Comparison of ENCODE assay signal across 8 cellular contexts in the genomic region with DNA sequence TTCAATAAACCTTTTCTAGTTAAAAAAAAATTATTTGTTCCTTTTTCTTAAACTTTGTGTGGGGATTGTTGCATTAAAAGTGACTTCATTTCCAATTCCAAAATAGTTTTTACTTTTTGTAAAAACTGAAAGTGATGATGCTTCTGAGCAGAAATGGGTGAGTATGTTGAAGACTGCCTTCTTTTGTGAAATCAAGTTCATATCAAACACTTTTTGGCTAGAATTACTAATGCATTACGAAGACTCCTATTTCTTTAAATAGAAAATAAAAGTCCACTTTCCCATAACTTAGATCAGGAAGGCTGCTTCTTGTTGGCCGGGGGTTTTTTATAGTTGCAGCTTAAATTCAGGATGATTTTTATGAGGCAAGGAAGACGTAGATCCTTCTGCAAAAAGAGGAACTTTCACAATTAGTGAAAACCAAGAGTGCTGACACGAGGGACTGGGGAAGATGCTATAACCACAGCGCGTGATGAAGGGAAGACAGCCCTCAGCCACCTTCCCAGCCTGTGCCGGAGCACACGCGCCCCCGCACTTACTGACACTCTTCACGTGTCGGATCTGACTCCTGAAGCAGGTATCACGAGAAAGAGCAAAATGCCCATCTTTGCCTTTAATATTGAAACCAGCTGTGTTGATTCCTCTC.
DNase-seq lines count a peak whose midpoint lies in the region; ATAC-seq, FAIRE-seq and TF ChIP-seq lines count a peak whose summit lies in the region.

No MANE protein-coding gene starts in this region.

- no peaks in the 10 kb centered on the region for H4K20me1 ChIP-seq in K562 (replicated peaks; ENCODE audit: control insufficient read depth, insufficient read depth, low read length)

- H3K27ac ChIP-seq in K562 (ENCODE audit: extremely low read depth, low read depth, low read length) (no peak overlapping the region), kidney (ENCODE audit: low read depth in 2 of 2, low read length in 2 of 2) (no peak overlapping the region)

- no peak for TF ChIP-seq POLR2A in K562 (conservative IDR thresholded peaks at IDR 0.05)

- H3K9ac ChIP-seq in K562 (ENCODE audit: insufficient read depth in 1 of 2, low read depth in 2 of 2, low read length in 2 of 2) (no peak overlapping the region), kidney (ENCODE audit: low read length in 2 of 2) (no peak overlapping the region)

- FAIRE-seq in K562 (lab: Jason Lieb, UNC) = no peak
- no peak for FAIRE-seq in kidney (lab: Jason Lieb, UNC)

- H3K4me3 Mint-ChIP-seq in osteocyte (ENCODE audit: unreplicated experiment) = no peak overlapping the region

- peaks cover 3 to 39% of the 10 kb centered on the region in 2 experiments; a peak in 3 of 5 replicates for H3K27me3 ChIP-seq in K562 (ENCODE audit: control insufficient read depth in 2 of 2, insufficient read depth in 2 of 2, low read length in 2 of 2)

- no peak overlapping the region for H3K27ac Mint-ChIP-seq in osteocyte (ENCODE audit: unreplicated experiment)

- H3K9me3 Mint-ChIP-seq in osteocyte (ENCODE audit: unreplicated experiment) = no peaks in the 10 kb centered on the region

- no peak for TF ChIP-seq CTCF in K562 (IDR thresholded peaks at IDR 0.05 in 2 of 3, conservative IDR thresholded peaks at IDR 0.05 in 1 of 3; ENCODE audit: insufficient read depth in 2 of 3, low read depth in 1 of 3, low read length in 3 of 3)
- TF ChIP-seq CTCF in kidney (IDR thresholded peaks at IDR 0.05; ENCODE audit: borderline replicate concordance, extremely low read depth, insufficient read depth) = no peak
- TF ChIP-seq CTCF in osteocyte (IDR thresholded peaks at IDR 0.05) = no peak

- H3K4me1 Mint-ChIP-seq in osteocyte (ENCODE audit: unreplicated experiment) = no peaks in the 10 kb centered on the region

- no peak overlapping the region for H3K4me2 ChIP-seq in K562 (ENCODE audit: insufficient read depth, low read length)

- TF ChIP-seq RAD21 in K562 (CRISPR knock-in tag; conservative IDR thresholded peaks at IDR 0.05 in 1 of 2, IDR thresholded peaks at IDR 0.05 in 1 of 2) = no peak

- BruUV-seq in K562 (replicated peaks; lab: Mats Ljungman, UMichigan) = no TSS peak

- H3K4me1 ChIP-seq in K562 (replicated peaks in 1 of 2; ENCODE audit: control insufficient read depth in 2 of 2, insufficient read depth in 2 of 2, low read length in 2 of 2) (no peaks in the 10 kb centered on the region), kidney (ENCODE audit: control insufficient read depth in 1 of 2, insufficient read depth in 1 of 2, low read depth in 1 of 2, low read length in 2 of 2) (no peaks in the 10 kb centered on the region)

- no peaks in the 10 kb centered on the region for H3K9me3 ChIP-seq in K562 (replicated peaks; ENCODE audit: control insufficient read depth, insufficient read depth, low read depth, low read length)
- H3K9me3 ChIP-seq in kidney (ENCODE audit: control insufficient read depth in 1 of 2, low read length in 2 of 2) = no peaks in the 10 kb centered on the region

- ATAC-seq in GM19452 (IDR thresholded peaks at IDR 0.05; ENCODE audit: unreplicated experiment) = peak; percentile 53
- no peak for ATAC-seq in K562

- no peaks in the 10 kb centered on the region for H3K36me3 Mint-ChIP-seq in osteocyte (ENCODE audit: unreplicated experiment)

- intact Hi-C loops in K562 (cut with micrococcal nuclease) (no loop called here), kidney (cut with DNase I) (no loop called here)

- no peak overlapping the region for H2AFZ ChIP-seq in K562 (ENCODE audit: low read depth, low read length)

- DNase-seq in MV-4-11 (lab: John Stamatoyannopoulos, UW) (peak; percentile 94), K562 (ENCODE audit: extremely low read depth in 1 of 4, low spot score in 3 of 4) (no peak), kidney (no peak), H4 (ENCODE audit: low spot score) (no peak), GM19240 (ENCODE audit: insufficient read length, low spot score) (no peak), osteocyte (ENCODE audit: extremely low spot score, unreplicated experiment) (no peak)
- DNase-seq in stimulated activated CD4-positive, alpha-beta T cell treated with anti-CD3 and anti-CD28 coated beads, Interleukin-4, amount 100 ng/mL, for 24 hours = peak; percentile 50

- H3K36me3 ChIP-seq in K562 (ENCODE audit: control insufficient read depth, insufficient read depth, low read length) (no peaks in the 10 kb centered on the region), kidney (ENCODE audit: control insufficient read depth in 1 of 2, insufficient read depth in 2 of 2, low read length in 2 of 2) (no peaks in the 10 kb centered on the region)

- in situ Hi-C loops in K562 (cut with MboI) = no loop called here

- CTCF ChIA-PET in K562 (lab: Yijun Ruan, JAX; ENCODE audit: low intra/inter-chr PET ratio) = no interaction called here

- no peaks in the 10 kb centered on the region for H3K9me1 ChIP-seq in K562 (ENCODE audit: control insufficient read depth, insufficient read depth, low read length)

- TF ChIP-seq EP300 in K562 (IDR thresholded peaks at IDR 0.05; ENCODE audit: low read length) = no peak

- WGBS in K562 (ENCODE audit: insufficient coverage, low coverage, missing lambda C conversion rate) = 6% methylated on average over 13 of the region's 13 CpGs

- POLR2A ChIA-PET in K562 (lab: Yijun Ruan, JAX) = no interaction called here

- H3K79me2 ChIP-seq in K562 (ENCODE audit: control insufficient read depth, insufficient read depth, low read length) = no peaks in the 10 kb centered on the region

- peaks cover 22% of the 10 kb centered on the region for H3K27me3 Mint-ChIP-seq in osteocyte (ENCODE audit: unreplicated experiment)

- H3K4me3 ChIP-seq in K562 (no peak overlapping the region), kidney (ENCODE audit: low read length in 2 of 2) (no peak overlapping the region)

TF ChIP-seq in K562, 482 proteins besides CTCF, POLR2A, EP300 and RAD21:
- TF ChIP-seq ZNF561 (CRISPR knock-in tag; conservative IDR thresholded peaks at IDR 0.05) = no peak
- TF ChIP-seq CEBPB (tag; IDR thresholded peaks at IDR 0.05) = no peak
- TF ChIP-seq BHLHE40 (IDR thresholded peaks at IDR 0.05; ENCODE audit: low read length) = peak; percentile 72; the same call in 1 of the 2 replicates
- TF ChIP-seq ARNT (IDR thresholded peaks at IDR 0.05) = no peak

Comparison
In these comparisons a context has a peak if more than half of its experiments do, and no peak if none do; other contexts are left out.
1. DNase-seq: peak in MV-4-11 (single experiment) and stimulated activated CD4-positive, alpha-beta T cell treated with anti-CD3 and anti-CD28 coated beads, Interleukin-4, amount 100 ng/mL, for 24 hours (single experiment); none in K562 (0 of 4), kidney (single experiment), H4 (single experiment), GM19240 (single experiment) and osteocyte (single experiment).